Comparison of ENCODE assay signal across 2 cellular contexts in genomic region chr13:100534911-100535310, GRCh38.
TF ChIP-seq lines count a peak whose summit lies in the region.

No MANE protein-coding gene starts in this region.

TF ChIP-seq in H1, 55 proteins besides CTCF, POLR2A, EP300 and RAD21 (continues in another document):
- TF ChIP-seq HDAC2 (IDR thresholded peaks at IDR 0.05; ENCODE audit: borderline replicate concordance in 1 of 2, low read depth in 2 of 2, low read length in 2 of 2) (no peak), SAP30 (IDR thresholded peaks at IDR 0.05; ENCODE audit: insufficient read depth, insufficient replicate concordance, low read length) (no peak), TCF12 (IDR thresholded peaks at IDR 0.05; ENCODE audit: low read depth, low read length) (no peak), ATF3 (IDR thresholded peaks at IDR 0.05; ENCODE audit: insufficient read depth, low read depth, low read length) (no peak), ATF2 (IDR thresholded peaks at IDR 0.05; ENCODE audit: low read length) (no peak), JUND (IDR thresholded peaks at IDR 0.05; ENCODE audit: low read length) (no peak), CHD7 (IDR thresholded peaks at IDR 0.05; ENCODE audit: insufficient replicate concordance, low read length) (no peak), SP2 (IDR thresholded peaks at IDR 0.05; ENCODE audit: low read length) (no peak), NANOG (IDR thresholded peaks at IDR 0.05; ENCODE audit: insufficient read depth, low read depth, low read length, poor library complexity, severe bottlenecking) (no peak), EZH2 (IDR thresholded peaks at IDR 0.05; ENCODE audit: low read depth, low read length, severe bottlenecking) (no peak), PHF8 (conservative IDR thresholded peaks at IDR 0.05; ENCODE audit: low read depth, low read length) (no peak), BRCA1 (IDR thresholded peaks at IDR 0.05; ENCODE audit: low read depth, low read length) (no peak), CREB1 (IDR thresholded peaks at IDR 0.05) (no peak), FOSL1 (IDR thresholded peaks at IDR 0.05; ENCODE audit: insufficient read depth, low read depth, low read length) (no peak), CBX5 (IDR thresholded peaks at IDR 0.05; ENCODE audit: low read depth, low read length) (no peak), CHD1 (IDR thresholded peaks at IDR 0.05; ENCODE audit: low read depth, low read length) (no peak)

TF ChIP-seq in GM23338, 12 proteins besides CTCF, POLR2A, EP300 and RAD21:
- TF ChIP-seq, protein P1, sequence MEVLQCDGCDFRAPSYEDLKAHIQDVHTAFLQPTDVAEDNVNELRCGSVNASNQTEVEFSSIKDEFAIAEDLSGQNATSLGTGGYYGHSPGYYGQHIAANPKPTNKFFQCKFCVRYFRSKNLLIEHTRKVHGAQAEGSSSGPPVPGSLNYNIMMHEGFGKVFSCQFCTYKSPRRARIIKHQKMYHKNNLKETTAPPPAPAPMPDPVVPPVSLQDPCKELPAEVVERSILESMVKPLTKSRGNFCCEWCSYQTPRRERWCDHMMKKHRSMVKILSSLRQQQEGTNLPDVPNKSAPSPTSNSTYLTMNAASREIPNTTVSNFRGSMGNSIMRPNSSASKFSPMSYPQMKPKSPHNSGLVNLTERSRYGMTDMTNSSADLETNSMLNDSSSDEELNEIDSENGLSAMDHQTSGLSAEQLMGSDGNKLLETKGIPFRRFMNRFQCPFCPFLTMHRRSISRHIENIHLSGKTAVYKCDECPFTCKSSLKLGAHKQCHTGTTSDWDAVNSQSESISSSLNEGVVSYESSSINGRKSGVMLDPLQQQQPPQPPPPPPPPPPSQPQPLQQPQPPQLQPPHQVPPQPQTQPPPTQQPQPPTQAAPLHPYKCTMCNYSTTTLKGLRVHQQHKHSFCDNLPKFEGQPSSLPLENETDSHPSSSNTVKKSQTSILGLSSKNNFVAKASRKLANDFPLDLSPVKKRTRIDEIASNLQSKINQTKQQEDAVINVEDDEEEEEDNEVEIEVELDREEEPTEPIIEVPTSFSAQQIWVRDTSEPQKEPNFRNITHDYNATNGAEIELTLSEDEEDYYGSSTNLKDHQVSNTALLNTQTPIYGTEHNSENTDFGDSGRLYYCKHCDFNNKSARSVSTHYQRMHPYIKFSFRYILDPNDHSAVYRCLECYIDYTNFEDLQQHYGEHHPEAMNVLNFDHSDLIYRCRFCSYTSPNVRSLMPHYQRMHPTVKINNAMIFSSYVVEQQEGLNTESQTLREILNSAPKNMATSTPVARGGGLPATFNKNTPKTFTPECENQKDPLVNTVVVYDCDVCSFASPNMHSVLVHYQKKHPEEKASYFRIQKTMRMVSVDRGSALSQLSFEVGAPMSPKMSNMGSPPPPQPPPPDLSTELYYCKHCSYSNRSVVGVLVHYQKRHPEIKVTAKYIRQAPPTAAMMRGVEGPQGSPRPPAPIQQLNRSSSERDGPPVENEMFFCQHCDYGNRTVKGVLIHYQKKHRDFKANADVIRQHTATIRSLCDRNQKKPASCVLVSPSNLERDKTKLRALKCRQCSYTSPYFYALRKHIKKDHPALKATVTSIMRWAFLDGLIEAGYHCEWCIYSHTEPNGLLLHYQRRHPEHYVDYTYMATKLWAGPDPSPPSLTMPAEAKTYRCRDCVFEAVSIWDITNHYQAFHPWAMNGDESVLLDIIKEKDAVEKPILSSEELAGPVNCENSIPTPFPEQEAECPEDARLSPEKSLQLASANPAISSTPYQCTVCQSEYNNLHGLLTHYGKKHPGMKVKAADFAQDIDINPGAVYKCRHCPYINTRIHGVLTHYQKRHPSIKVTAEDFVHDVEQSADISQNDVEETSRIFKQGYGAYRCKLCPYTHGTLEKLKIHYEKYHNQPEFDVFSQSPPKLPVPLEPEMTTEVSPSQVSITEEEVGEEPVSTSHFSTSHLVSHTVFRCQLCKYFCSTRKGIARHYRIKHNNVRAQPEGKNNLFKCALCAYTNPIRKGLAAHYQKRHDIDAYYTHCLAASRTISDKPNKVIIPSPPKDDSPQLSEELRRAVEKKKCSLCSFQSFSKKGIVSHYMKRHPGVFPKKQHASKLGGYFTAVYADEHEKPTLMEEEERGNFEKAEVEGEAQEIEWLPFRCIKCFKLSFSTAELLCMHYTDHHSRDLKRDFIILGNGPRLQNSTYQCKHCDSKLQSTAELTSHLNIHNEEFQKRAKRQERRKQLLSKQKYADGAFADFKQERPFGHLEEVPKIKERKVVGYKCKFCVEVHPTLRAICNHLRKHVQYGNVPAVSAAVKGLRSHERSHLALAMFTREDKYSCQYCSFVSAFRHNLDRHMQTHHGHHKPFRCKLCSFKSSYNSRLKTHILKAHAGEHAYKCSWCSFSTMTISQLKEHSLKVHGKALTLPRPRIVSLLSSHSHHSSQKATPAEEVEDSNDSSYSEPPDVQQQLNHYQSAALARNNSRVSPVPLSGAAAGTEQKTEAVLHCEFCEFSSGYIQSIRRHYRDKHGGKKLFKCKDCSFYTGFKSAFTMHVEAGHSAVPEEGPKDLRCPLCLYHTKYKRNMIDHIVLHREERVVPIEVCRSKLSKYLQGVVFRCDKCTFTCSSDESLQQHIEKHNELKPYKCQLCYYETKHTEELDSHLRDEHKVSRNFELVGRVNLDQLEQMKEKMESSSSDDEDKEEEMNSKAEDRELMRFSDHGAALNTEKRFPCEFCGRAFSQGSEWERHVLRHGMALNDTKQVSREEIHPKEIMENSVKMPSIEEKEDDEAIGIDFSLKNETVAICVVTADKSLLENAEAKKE (CRISPR knock-in tag; IDR thresholded peaks at IDR 0.05) = no peak
- TF ChIP-seq JUNB (IDR thresholded peaks at IDR 0.05; ENCODE audit: unreplicated experiment) (no peak), REST (IDR thresholded peaks at IDR 0.05; ENCODE audit: unreplicated experiment) (no peak), CREB1 (CRISPR knock-in tag; IDR thresholded peaks at IDR 0.05; ENCODE audit: low read depth) (no peak), EZH2 (IDR thresholded peaks at IDR 0.05; ENCODE audit: low read depth, unreplicated experiment) (no peak), EZH2phosphoT487 (IDR thresholded peaks at IDR 0.05; ENCODE audit: unreplicated experiment) (no peak), POLR2AphosphoS5 (IDR thresholded peaks at IDR 0.05; ENCODE audit: low read depth) (no peak), ZNF114 (CRISPR knock-in tag; IDR thresholded peaks at IDR 0.05) (no peak), STAT1 (IDR thresholded peaks at IDR 0.05; ENCODE audit: unreplicated experiment) (no peak), NANOG (IDR thresholded peaks at IDR 0.05; ENCODE audit: borderline replicate concordance) (no peak), ZNF331 (CRISPR knock-in tag; IDR thresholded peaks at IDR 0.05; ENCODE audit: low read depth) (no peak)
- TF ChIP-seq, protein P2, sequence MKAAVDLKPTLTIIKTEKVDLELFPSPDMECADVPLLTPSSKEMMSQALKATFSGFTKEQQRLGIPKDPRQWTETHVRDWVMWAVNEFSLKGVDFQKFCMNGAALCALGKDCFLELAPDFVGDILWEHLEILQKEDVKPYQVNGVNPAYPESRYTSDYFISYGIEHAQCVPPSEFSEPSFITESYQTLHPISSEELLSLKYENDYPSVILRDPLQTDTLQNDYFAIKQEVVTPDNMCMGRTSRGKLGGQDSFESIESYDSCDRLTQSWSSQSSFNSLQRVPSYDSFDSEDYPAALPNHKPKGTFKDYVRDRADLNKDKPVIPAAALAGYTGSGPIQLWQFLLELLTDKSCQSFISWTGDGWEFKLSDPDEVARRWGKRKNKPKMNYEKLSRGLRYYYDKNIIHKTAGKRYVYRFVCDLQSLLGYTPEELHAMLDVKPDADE (IDR thresholded peaks at IDR 0.05) = no peak
